In genomic region chr10:80528185-80528700, GRCh38 we compare ENCODE assay signal across 12 cellular contexts. TPM values are rescaled to one million over a fixed set of nuclear protein-coding genes. Genes with fewer than 3 reads are reported as not detected.
DNase-seq lines count a peak whose midpoint lies in the region; ATAC-seq and TF ChIP-seq lines count a peak whose summit lies in the region.
"Had no signal": no experiment of that assay in that cellular context is flagged by ENCODE, and none has a peak within 500 bp of the region (broad histone marks: within the 10 kb centered on the region; RNA-seq: fewer than 3 reads in every experiment).

No MANE protein-coding gene starts in this region.

- POLR2A ChIA-PET in CD8-positive, alpha-beta T cell (lab: Charles Lee) = interaction anchor here (1.3 to 2.6 kb wide), 2 partner anchors 14 to 16 kb away, joined by 3 to 8 read pairs; no protein-coding TSS in a partner anchor

- H4K20me1 ChIP-seq in BLaER1 treated with 17β-estradiol and CSF1 and Interleukin-3, amounts not matched to agents 10 nM and 100 nM = peaks cover 0 to 34% (median 11%) of the 10 kb centered on the region in 11 experiments; a peak in 11 of 22 replicates

- no peaks in the 10 kb centered on the region for H3K27me3 Mint-ChIP-seq in CD8-positive, alpha-beta T cell (ENCODE audit: low read depth)
- no peaks in the 10 kb centered on the region for H3K27me3 Mint-ChIP-seq in T-helper 17 cell

- H3K9me3 Mint-ChIP-seq in CD8-positive, alpha-beta T cell = no peaks in the 10 kb centered on the region

- peak overlapping the region in 8 of 11 experiments; percentile 2 to 66 (median 58); a peak in 14 of 22 replicates for H3K9ac ChIP-seq in BLaER1 treated with 17β-estradiol and CSF1 and Interleukin-3, amounts not matched to agents 10 nM and 100 nM

- ATAC-seq in CD8-positive, alpha-beta T cell = no peak
- no peak for ATAC-seq in T-helper 17 cell
- no peak for ATAC-seq in HG02870 (IDR thresholded peaks at IDR 0.05; ENCODE audit: unreplicated experiment)

- H3K27ac ChIP-seq in BLaER1 treated with 17β-estradiol and CSF1 and Interleukin-3, amounts not matched to agents 10 nM and 100 nM = peak overlapping the region; percentile 3 to 81 (median 72); a peak in 19 of 22 replicates
- no peak overlapping the region for H3K27ac ChIP-seq in CD8-positive, alpha-beta T cell (ENCODE audit: low read depth, low read length)
- H3K27ac ChIP-seq: tibial artery had no signal

- CTCF ChIA-PET in CD8-positive, alpha-beta T cell (lab: Charles Lee) = interaction anchor here (1.6 to 2.2 kb wide), 2 partner anchors 17 to 84 kb away, joined by 6 to 7 read pairs; no protein-coding TSS in a partner anchor

- H3K36me3 Mint-ChIP-seq in CD8-positive, alpha-beta T cell = no peaks in the 10 kb centered on the region
- no peaks in the 10 kb centered on the region for H3K36me3 Mint-ChIP-seq in T-helper 17 cell (ENCODE audit: low read depth)

- H3K4me3 Mint-ChIP-seq in CD8-positive, alpha-beta T cell = no peak overlapping the region
- peak overlapping the region; percentile 53 for H3K4me3 Mint-ChIP-seq in T-helper 17 cell

- TF ChIP-seq CTCF in CD8-positive, alpha-beta T cell (IDR thresholded peaks at IDR 0.05) = no peak

- peaks cover 88% of the 10 kb centered on the region for H3K4me1 Mint-ChIP-seq in CD8-positive, alpha-beta T cell (ENCODE audit: low read depth)
- peaks cover 60% of the 10 kb centered on the region for H3K4me1 Mint-ChIP-seq in T-helper 17 cell

- DNase-seq in CD8-positive, alpha-beta T cell = no peak
- DNase-seq in T-helper 17 cell (no peak), medulla oblongata (ENCODE audit: extremely low spot score) (peak; percentile 69), occipital lobe (lab: John Stamatoyannopoulos, UW) (no peak), germinal center (ENCODE audit: low spot score) (no peak)
- DNase-seq: midbrain, NCI-H187 treated with DMSO at 0.1 percent for 48 hours, NCI-H69, RPMI8226, tibial artery had no signal

- intact Hi-C loops in CD8-positive, alpha-beta T cell (cut with DNase I, micrococcal nuclease) = loop anchor here (5.0 to 10.0 kb wide), 2 partner anchors 146 to 323 kb away; partner anchors contain the start of gene ANXA11 (in 1 of the 2)

- no peaks in the 10 kb centered on the region for H3K27me3 ChIP-seq in BLaER1 treated with 17β-estradiol and CSF1 and Interleukin-3, amounts not matched to agents 10 nM and 100 nM
- H3K27me3 ChIP-seq in CD8-positive, alpha-beta T cell (ENCODE audit: insufficient read depth, low read length) = no peaks in the 10 kb centered on the region
- H3K27me3 ChIP-seq: tibial artery had no signal

- peaks cover 81 to 96% (median 90%) of the 10 kb centered on the region in 10 experiments for H3K4me1 ChIP-seq in BLaER1 treated with 17β-estradiol and CSF1 and Interleukin-3, amounts not matched to agents 10 nM and 100 nM
- H3K4me1 ChIP-seq in CD8-positive, alpha-beta T cell (ENCODE audit: insufficient read depth, low read length) = peaks cover 90% of the 10 kb centered on the region
- H3K4me1 ChIP-seq: tibial artery had no signal

- peak overlapping the region in 1 of 10 experiments; percentile 6; a peak in 1 of 20 replicates for H3K4me3 ChIP-seq in BLaER1 treated with 17β-estradiol and CSF1 and Interleukin-3, amounts not matched to agents 10 nM and 100 nM
- H3K4me3 ChIP-seq in CD8-positive, alpha-beta T cell (ENCODE audit: low read depth, low read length) = no peak overlapping the region
- H3K4me3 ChIP-seq: tibial artery had no signal

- no peaks in the 10 kb centered on the region for H3K9me3 ChIP-seq in BLaER1 treated with 17β-estradiol and CSF1 and Interleukin-3, amounts not matched to agents 10 nM and 100 nM (replicated peaks in 1 of 11)
- H3K9me3 ChIP-seq in CD8-positive, alpha-beta T cell (ENCODE audit: low read length) = no peaks in the 10 kb centered on the region
- H3K9me3 ChIP-seq in T-helper 17 cell (ENCODE audit: control insufficient read depth, low read length, poor library complexity, severe bottlenecking) = no peaks in the 10 kb centered on the region
- H3K9me3 ChIP-seq: tibial artery had no signal

- H3K4me2 ChIP-seq in BLaER1 treated with 17β-estradiol and CSF1 and Interleukin-3, amounts not matched to agents 10 nM and 100 nM = peak overlapping the region; percentile 66 to 96 (median 84)

- H3K36me3 ChIP-seq in BLaER1 treated with 17β-estradiol and CSF1 and Interleukin-3, amounts not matched to agents 10 nM and 100 nM = peaks cover 0 to 4% (median 0%) of the 10 kb centered on the region in 11 experiments; a peak in 3 of 22 replicates
- no peaks in the 10 kb centered on the region for H3K36me3 ChIP-seq in CD8-positive, alpha-beta T cell (ENCODE audit: insufficient read depth, low read length)
- H3K36me3 ChIP-seq: tibial artery had no signal

- peak overlapping the region; percentile 88 for H3K27ac Mint-ChIP-seq in CD8-positive, alpha-beta T cell
- H3K27ac Mint-ChIP-seq in T-helper 17 cell = peak overlapping the region; percentile 93

RNA-seq across cellular contexts. Expression of gene SH2D4B, which starts 9.5 kb away (rescaled TPM):
- total RNA-seq in CD8-positive, alpha-beta T cell = under 1 TPM in 1 of 2 experiments, not detected in 1; 0.36 TPM
- total RNA-seq in T-helper 17 cell (under 1 TPM; 0.18 to 0.30 TPM), occipital lobe (1.4 TPM)
